ENCODE assay signal across 1 cellular context in the genomic region with DNA sequence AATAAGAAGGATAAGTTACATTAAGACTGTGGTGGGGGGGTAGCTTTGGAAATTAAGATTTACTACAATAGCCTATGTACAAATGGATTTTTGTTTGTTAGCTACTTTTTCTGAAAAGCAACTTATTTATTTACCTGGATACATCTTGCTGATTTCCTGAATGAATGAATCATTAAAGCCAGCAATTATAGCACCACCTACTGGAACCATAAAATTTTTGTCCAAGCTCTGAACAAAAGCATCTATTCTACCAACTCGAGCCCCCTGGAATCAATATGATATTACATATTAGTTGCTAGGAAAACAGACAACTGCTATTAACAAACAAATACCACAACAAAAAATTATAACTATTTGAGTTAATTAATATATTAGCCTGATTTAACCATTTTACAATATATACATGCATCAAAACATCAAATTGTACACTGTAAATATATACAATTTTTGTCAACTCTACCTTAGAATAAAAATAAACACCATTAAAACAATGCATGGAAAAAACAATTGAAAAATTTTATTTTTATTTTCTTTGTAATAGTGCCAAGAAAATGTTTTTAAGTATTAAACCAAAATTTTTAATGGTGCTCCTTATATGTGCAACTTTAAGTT.
TF ChIP-seq lines count a peak whose summit lies in the region.

No MANE protein-coding gene starts in this region.

TF ChIP-seq in SK-N-SH treated with all-trans-retinoic acid at 6 μM for 48 hours, 23 proteins besides CTCF, POLR2A, EP300 and RAD21 (continued from another document):
- no peak for TF ChIP-seq RARB (CRISPR knock-in tag; IDR thresholded peaks at IDR 0.05)
- TF ChIP-seq ZC3H10 (CRISPR knock-in tag; IDR thresholded peaks at IDR 0.05), result no peak
- no peak for TF ChIP-seq SNAI2 (CRISPR knock-in tag; IDR thresholded peaks at IDR 0.05)
- no peak for TF ChIP-seq BACH2 (CRISPR knock-in tag; IDR thresholded peaks at IDR 0.05; ENCODE audit: borderline replicate concordance)
- TF ChIP-seq TCF4 (CRISPR knock-in tag; IDR thresholded peaks at IDR 0.05; ENCODE audit: borderline replicate concordance), result no peak
- TF ChIP-seq ISL1 (CRISPR knock-in tag; IDR thresholded peaks at IDR 0.05), result no peak
- TF ChIP-seq GLIS3 (CRISPR knock-in tag; IDR thresholded peaks at IDR 0.05), result no peak
- TF ChIP-seq, protein P1, sequence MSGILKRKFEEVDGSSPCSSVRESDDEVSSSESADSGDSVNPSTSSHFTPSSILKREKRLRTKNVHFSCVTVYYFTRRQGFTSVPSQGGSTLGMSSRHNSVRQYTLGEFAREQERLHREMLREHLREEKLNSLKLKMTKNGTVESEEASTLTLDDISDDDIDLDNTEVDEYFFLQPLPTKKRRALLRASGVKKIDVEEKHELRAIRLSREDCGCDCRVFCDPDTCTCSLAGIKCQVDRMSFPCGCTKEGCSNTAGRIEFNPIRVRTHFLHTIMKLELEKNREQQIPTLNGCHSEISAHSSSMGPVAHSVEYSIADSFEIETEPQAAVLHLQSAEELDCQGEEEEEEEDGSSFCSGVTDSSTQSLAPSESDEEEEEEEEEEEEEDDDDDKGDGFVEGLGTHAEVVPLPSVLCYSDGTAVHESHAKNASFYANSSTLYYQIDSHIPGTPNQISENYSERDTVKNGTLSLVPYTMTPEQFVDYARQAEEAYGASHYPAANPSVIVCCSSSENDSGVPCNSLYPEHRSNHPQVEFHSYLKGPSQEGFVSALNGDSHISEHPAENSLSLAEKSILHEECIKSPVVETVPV (CRISPR knock-in tag; IDR thresholded peaks at IDR 0.05), result no peak
